17 cellular contexts compared by ENCODE assay signal in the genomic region with DNA sequence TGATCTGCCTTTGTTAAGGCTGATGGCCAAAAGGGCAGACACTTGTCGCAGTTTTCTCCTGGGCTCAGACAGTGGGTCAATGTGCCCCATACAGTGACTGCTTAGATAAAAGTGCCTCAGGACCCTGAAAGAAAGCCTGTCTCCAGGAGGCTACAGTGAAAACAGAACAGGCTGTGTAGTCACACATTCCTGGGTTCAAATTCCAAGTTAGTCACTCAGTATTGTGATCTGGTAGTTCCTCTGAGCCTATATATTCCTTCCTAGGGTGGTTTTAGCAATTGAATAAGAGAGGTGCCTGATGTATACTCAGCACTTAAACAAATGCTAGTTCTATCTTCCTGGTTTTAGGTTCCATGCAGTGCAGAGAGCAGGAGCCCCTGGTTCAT. TPM values are rescaled to one million over a fixed set of nuclear protein-coding genes. Genes with fewer than 3 reads are reported as not detected.
DNase-seq lines count a peak whose midpoint lies in the region; ATAC-seq, FAIRE-seq and TF ChIP-seq lines count a peak whose summit lies in the region.
"Had no signal": no experiment of that assay in that cellular context is flagged by ENCODE, and none has a peak within 500 bp of the region (broad histone marks: within the 10 kb centered on the region; RNA-seq: fewer than 3 reads in every experiment).

No MANE protein-coding gene starts in this region.

- H4K91ac ChIP-seq in H9 (ENCODE audit: insufficient read length, low read depth, low read length), result no peak overlapping the region

- H3K4me2 ChIP-seq in H9 (ENCODE audit: insufficient read depth, insufficient read length, low read length), result no peak overlapping the region

- DNase-seq in H9, result peak; percentile 47
- peak; percentile 39 for DNase-seq in amniotic stem cell (lab: John Stamatoyannopoulos, UW)
- DNase-seq in sigmoid colon, result no peak
- DNase-seq in RPMI8226, result no peak
- DNase-seq in GM12892 (ENCODE audit: insufficient read length), result no peak
- no peak for DNase-seq in SIG-M5 (lab: John Stamatoyannopoulos, UW)
- DNase-seq: activated naive CD4-positive, alpha-beta T cell treated with Interleukin-2 at 50 U/mL for 16 hours; KBM-7; NCI-H1436 treated with DMSO at 0.1 percent for 48 hours; NCI-H524 treated with DMSO at 0.1 percent for 48 hours; stimulated activated naive CD4-positive, alpha-beta T cell had no signal

- H3K23me2 ChIP-seq in H9 (ENCODE audit: insufficient read length, low read depth, low read length, poor library complexity, severe bottlenecking), result no peaks in the 10 kb centered on the region

- H2BK120ac ChIP-seq in H9 (ENCODE audit: low read depth, low read length, poor library complexity, severe bottlenecking), result no peak overlapping the region

- H3K56ac ChIP-seq in H9 (ENCODE audit: insufficient read length, low read depth, low read length), result no peak overlapping the region

- H4K8ac ChIP-seq in H9 (replicated peaks; ENCODE audit: insufficient read length, low read depth, low read length), result no peak overlapping the region

- H3K36me3 ChIP-seq in iPS-15b (ENCODE audit: control insufficient read depth, insufficient read depth, low read length), result no peaks in the 10 kb centered on the region
- no peaks in the 10 kb centered on the region for H3K36me3 ChIP-seq in sigmoid colon
- H3K36me3 ChIP-seq: BLaER1 treated with 17β-estradiol and CSF1 and Interleukin-3, amounts not matched to agents 10 nM and 100 nM had no signal

- no peak overlapping the region for H3K4me3 Mint-ChIP-seq in H9

- peaks cover 1% of the 10 kb centered on the region for H3K27me3 Mint-ChIP-seq in H9 (ENCODE audit: low read depth)

- H2BK15ac ChIP-seq in H9 (ENCODE audit: low read depth, low read length), result no peak overlapping the region

- peak overlapping the region; percentile 12; the same call in 1 of the 2 replicates for H3K14ac ChIP-seq in H9 (ENCODE audit: insufficient read depth, low read length)

- peak overlapping the region; percentile 24 to 92 (median 91) for H3K27ac Mint-ChIP-seq in H9

- H4K20me1 ChIP-seq in H9 (ENCODE audit: control insufficient read depth, insufficient read depth, insufficient read length), result no peaks in the 10 kb centered on the region

- intact Hi-C loops in sigmoid colon (cut with DNase I), result no loop called here

- no peaks in the 10 kb centered on the region for H3K9me3 ChIP-seq in H9 (ENCODE audit: control insufficient read depth, low read depth, low read length)
- no peaks in the 10 kb centered on the region for H3K9me3 ChIP-seq in iPS-15b (ENCODE audit: control insufficient read depth, insufficient read depth, low read length)
- H3K9me3 ChIP-seq in sigmoid colon, result no peaks in the 10 kb centered on the region
- H3K9me3 ChIP-seq: BLaER1 treated with 17β-estradiol and CSF1 and Interleukin-3, amounts not matched to agents 10 nM and 100 nM had no signal

- H3K27me3 ChIP-seq in H9 (ENCODE audit: insufficient read depth, low read length) (no peaks in the 10 kb centered on the region), iPS-15b (ENCODE audit: control insufficient read depth, insufficient read depth, low read length) (no peaks in the 10 kb centered on the region), sigmoid colon (no peaks in the 10 kb centered on the region)

- no peak overlapping the region for H2AFZ ChIP-seq in H9 (ENCODE audit: low read length)

- no peak for FAIRE-seq in GM12892 (lab: Jason Lieb, UNC)
- FAIRE-seq: colon, TTC549 had no signal

- TF ChIP-seq POLR2A in sigmoid colon (IDR thresholded peaks at IDR 0.05) (no peak), GM12892 (IDR thresholded peaks at IDR 0.05; ENCODE audit: low read depth, low read length) (no peak)

- peaks cover 0 to 1% (median 0%) of the 10 kb centered on the region in 3 experiments; a peak in 2 of 7 replicates for H3K36me3 Mint-ChIP-seq in H9 (ENCODE audit: insufficient read depth in 1 of 3, low read depth in 3 of 3)

- H3K9me3 Mint-ChIP-seq in H9, result no peaks in the 10 kb centered on the region

- H3K4me3 ChIP-seq in iPS-15b (ENCODE audit: low read depth, low read length), result no peak overlapping the region
- no peak overlapping the region for H3K4me3 ChIP-seq in sigmoid colon
- H3K4me3 ChIP-seq: BLaER1 treated with 17β-estradiol and CSF1 and Interleukin-3, amounts not matched to agents 10 nM and 100 nM had no signal

- H2BK12ac ChIP-seq in H9 (ENCODE audit: insufficient read length, low read depth, low read length), result peak overlapping the region; percentile 10

- H2BK5ac ChIP-seq in H9 (ENCODE audit: insufficient read length, low read length), result no peak overlapping the region

- no peak overlapping the region for H3K23ac ChIP-seq in H9 (ENCODE audit: insufficient read length, low read depth, low read length)

- no peak overlapping the region for H2AK5ac ChIP-seq in H9 (ENCODE audit: insufficient read length, low read length)

- H3K4me1 ChIP-seq in H9 (ENCODE audit: insufficient read depth, low read length) (peaks cover 20% of the 10 kb centered on the region), iPS-15b (ENCODE audit: control insufficient read depth, insufficient read depth, low read length) (peaks cover 16% of the 10 kb centered on the region), sigmoid colon (peaks cover 0 to 76% (median 55%) of the 10 kb centered on the region in 4 donors)

- WGBS in H9 (ENCODE audit: extremely low coverage, insufficient read length, low lambda C conversion rate), result no CpG with 5 or more reads among the region's 1 CpG
- 98% methylated on average over 1 of the region's 1 CpG for WGBS in sigmoid colon, 2 donors

- no peak overlapping the region for H3K4ac ChIP-seq in H9 (ENCODE audit: low read depth, low read length)

- H2BK20ac ChIP-seq in H9 (ENCODE audit: low read depth, low read length, poor library complexity, severe bottlenecking), result no peak overlapping the region

- no peak overlapping the region for H3T11ph ChIP-seq in H9 (ENCODE audit: low read length)

- no peak overlapping the region for H3K9ac ChIP-seq in H9 (ENCODE audit: extremely low read depth, insufficient read length, low read length)
- H3K9ac ChIP-seq in iPS-15b (ENCODE audit: low read depth, low read length), result peak overlapping the region; percentile 42
- H3K9ac ChIP-seq: BLaER1 treated with 17β-estradiol and CSF1 and Interleukin-3, amounts not matched to agents 10 nM and 100 nM had no signal

- H3K79me1 ChIP-seq in H9 (ENCODE audit: insufficient read depth, low read depth, low read length, poor library complexity, severe bottlenecking), result no peaks in the 10 kb centered on the region

- no peak overlapping the region for H3K18ac ChIP-seq in H9 (ENCODE audit: insufficient read length, low read depth, low read length)

- peaks cover 38 to 39% of the 10 kb centered on the region in 2 experiments for H3K4me1 Mint-ChIP-seq in H9

- TF ChIP-seq CTCF in H9 (conservative IDR thresholded peaks at IDR 0.05) (no peak), sigmoid colon (IDR thresholded peaks at IDR 0.05) (no peak)

- peak overlapping the region; percentile 43 for H3K27ac ChIP-seq in H9 (ENCODE audit: insufficient read length, low read depth, low read length)
- peak overlapping the region in 3 of 4 donors; percentile 74 to 86 (median 76) for H3K27ac ChIP-seq in sigmoid colon
- H3K27ac ChIP-seq: BLaER1 treated with 17β-estradiol and CSF1 and Interleukin-3, amounts not matched to agents 10 nM and 100 nM had no signal

- no peak for ATAC-seq in GM21447 (IDR thresholded peaks at IDR 0.05; ENCODE audit: unreplicated experiment)
- ATAC-seq: esophagus mucosa had no signal

- no peaks in the 10 kb centered on the region for H3K79me2 ChIP-seq in H9 (ENCODE audit: insufficient read depth, low read length)

- no peak overlapping the region for H4K5ac ChIP-seq in H9 (ENCODE audit: insufficient read length, low read depth, low read length)

- TF ChIP-seq EP300 in sigmoid colon (IDR thresholded peaks at IDR 0.05), result no peak

RNA-seq across cellular contexts. Expression of gene RPL37A, which starts 54.4 kb away (rescaled TPM):
- total RNA-seq in H9 (2021), result 3,719 and 3,769 TPM in 2 replicates
- 1,000 to 10,000 TPM in 3 of 4 donors, 100 to 1,000 TPM in 1; 991 to 2,007 (median 1,382) TPM for total RNA-seq in sigmoid colon
- polyA plus RNA-seq in sigmoid colon, result 1,000 to 10,000 TPM; 3,342 to 6,789 (median 3,480) TPM
- polyA plus RNA-seq in GM12892 (2012; ENCODE audit: missing spikeins), result 6,135 TPM

Comparison
In these comparisons a context has a peak if more than half of its experiments do, and no peak if none do; other contexts are left out.
1. DNase-seq: peak in H9 (single experiment) and amniotic stem cell (single experiment); none in sigmoid colon (single experiment), RPMI8226 (single experiment), GM12892 (single experiment) and SIG-M5 (single experiment).